ENCODE assay signal across 24 cellular contexts in genomic region chr13:81382236-81382635, GRCh38.
"Had no signal": no experiment of that assay in that cellular context is flagged by ENCODE, and none has a peak within 500 bp of the region (broad histone marks: within the 10 kb centered on the region; RNA-seq: fewer than 3 reads in every experiment).

No MANE protein-coding gene starts in this region.

- H3K79me2 ChIP-seq: parathyroid adenoma had no signal

- H2AFZ ChIP-seq: parathyroid adenoma had no signal

- FAIRE-seq: endometrium, keratinocyte had no signal

- DNase-seq: dermis blood vessel endothelial cell; effector memory CD4-positive, alpha-beta T cell; erythroblast; esophagus squamous epithelium; foreskin melanocyte; glutamatergic neuron; heart right ventricle; hippocampal formation; left ventricle myocardium superior; lower lobe of right lung; natural killer cell; right lobe of liver; small intestine; stimulated activated CD4-positive, alpha-beta T cell treated with anti-CD3 and anti-CD28 coated beads, Interleukin-15, amount 100 ng/mL, for 24 hours; stimulated activated CD4-positive, alpha-beta T cell treated with anti-CD3 and anti-CD28 coated beads, Interleukin-2, amount 100 ng/mL, for 48 hours; stimulated activated naive B cell treated with anti-CD40 and anti-IgM and Interleukin-4, amounts not matched to agents 10 μg/mL and 1 μg/mL and 100 μg/mL, for 72 hours; transverse colon; upper lobe of right lung; uterus had no signal

- H3K9me3 ChIP-seq: lower lobe of right lung, right lobe of liver, thoracic aorta, transverse colon, upper lobe of right lung, uterus had no signal

- H3K36me3 ChIP-seq: esophagus squamous epithelium, heart right ventricle, lower lobe of right lung, right lobe of liver, thoracic aorta, transverse colon, upper lobe of right lung, uterus had no signal

- H3K4me3 ChIP-seq: coronary artery, esophagus squamous epithelium, heart right ventricle, lower lobe of right lung, right lobe of liver, thoracic aorta, transverse colon, upper lobe of right lung, uterus had no signal

- H3K27ac ChIP-seq: coronary artery, esophagus squamous epithelium, heart right ventricle, lower lobe of right lung, parathyroid adenoma, right lobe of liver, thoracic aorta, transverse colon, upper lobe of right lung, uterus had no signal

- H3K4me1 ChIP-seq: esophagus squamous epithelium, heart right ventricle, lower lobe of right lung, parathyroid adenoma, right lobe of liver, transverse colon, upper lobe of right lung, uterus had no signal

- ATAC-seq: heart right ventricle; left ventricle myocardium superior; lower lobe of right lung; natural killer cell; right lobe of liver; stimulated activated naive B cell treated with anti-CD40 and anti-IgM and Interleukin-4, amounts not matched to agents 10 μg/mL and 1 μg/mL and 100 μg/mL, for 72 hours; upper lobe of right lung had no signal

- H3K9ac ChIP-seq: parathyroid adenoma had no signal

- H3K27me3 ChIP-seq: esophagus squamous epithelium, heart right ventricle, right lobe of liver, transverse colon, upper lobe of right lung, uterus had no signal
